ENCODE assay signal across 11 cellular contexts in the genomic region with DNA sequence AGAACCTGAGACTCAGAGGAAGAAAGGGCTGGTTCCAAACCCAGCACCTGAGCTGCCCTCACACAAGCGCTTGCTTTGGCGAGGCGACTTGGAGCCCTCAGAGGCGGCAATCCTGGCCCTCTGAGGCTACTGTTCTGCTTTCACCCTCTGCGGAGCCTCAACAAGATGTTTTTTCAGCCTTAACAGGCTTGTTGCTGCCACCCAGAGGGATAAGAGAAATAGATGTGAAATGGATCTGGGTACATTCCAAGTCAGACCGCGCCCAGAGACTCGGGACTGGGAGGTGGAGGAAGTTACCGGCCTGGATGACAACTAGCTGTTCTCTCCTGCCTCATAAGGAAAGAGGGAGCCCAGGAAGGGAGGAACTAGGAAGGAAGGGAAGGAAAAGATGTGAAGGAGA.
DNase-seq lines count a peak whose midpoint lies in the region; ATAC-seq and TF ChIP-seq lines count a peak whose summit lies in the region.
"Had no signal": no experiment of that assay in that cellular context is flagged by ENCODE, and none has a peak within 500 bp of the region (broad histone marks: within the 10 kb centered on the region; RNA-seq: fewer than 3 reads in every experiment).

No MANE protein-coding gene starts in this region.

- no peak for ATAC-seq in GM21723 (IDR thresholded peaks at IDR 0.05; ENCODE audit: unreplicated experiment)

- H3K4me1 Mint-ChIP-seq in Calu3 (ENCODE audit: low read depth, unreplicated experiment), result peaks cover 9% of the 10 kb centered on the region
- H3K4me1 Mint-ChIP-seq in progenitor cell of endocrine pancreas (ENCODE audit: low read depth), result peaks cover 5% of the 10 kb centered on the region
- H3K4me1 Mint-ChIP-seq in activated CD4-positive, alpha-beta memory T cell treated with anti-CD3 and anti-CD28 coated beads for 36 hours (ENCODE audit: low read depth), result no peaks in the 10 kb centered on the region
- H3K4me1 Mint-ChIP-seq: activated CD4-positive, alpha-beta memory T cell treated with anti-CD3 and anti-CD28 coated beads, Interleukin-2, amount 10 ng/mL, durations not matched to agents 7 days and 5 days had no signal

- H3K4me3 ChIP-seq in NT2/D1 (ENCODE audit: insufficient read length, low read depth) (no peak overlapping the region), fibroblast of the aortic adventitia (ENCODE audit: low read depth, low read length) (no peak overlapping the region)
- H3K4me3 ChIP-seq: vagina had no signal

- H3K27me3 ChIP-seq in NT2/D1 (ENCODE audit: insufficient read depth, insufficient read length), result no peaks in the 10 kb centered on the region
- H3K27me3 ChIP-seq: vagina had no signal

- H3K9me3 ChIP-seq in NT2/D1 (ENCODE audit: insufficient read depth, low read length), result no peaks in the 10 kb centered on the region; the same call in 1 of the 2 replicates
- H3K9me3 ChIP-seq: vagina had no signal

- H3K27ac Mint-ChIP-seq in Calu3 (ENCODE audit: unreplicated experiment) (no peak overlapping the region), progenitor cell of endocrine pancreas (peak overlapping the region; percentile 29)
- H3K27ac Mint-ChIP-seq in activated CD4-positive, alpha-beta memory T cell treated with anti-CD3 and anti-CD28 coated beads for 36 hours, result no peak overlapping the region
- H3K27ac Mint-ChIP-seq: activated CD4-positive, alpha-beta memory T cell treated with anti-CD3 and anti-CD28 coated beads, Interleukin-2, amount 10 ng/mL, durations not matched to agents 7 days and 5 days; IgD-negative memory B cell had no signal

- TF ChIP-seq CTCF in Calu3 (IDR thresholded peaks at IDR 0.05; ENCODE audit: unreplicated experiment) (no peak), fibroblast of the aortic adventitia (IDR thresholded peaks at IDR 0.05; ENCODE audit: insufficient read depth, low read length) (peak; percentile 37), progenitor cell of endocrine pancreas (IDR thresholded peaks at IDR 0.05; ENCODE audit: unreplicated experiment) (peak; percentile 11)

- H3K9ac ChIP-seq in NT2/D1 (ENCODE audit: insufficient read length, low read depth), result no peak overlapping the region

- CTCF ChIA-PET in Calu3 (lab: Charles Lee), result interaction anchor here (0.6 to 1.0 kb wide), 4 partner anchors 10 to 446 kb away, joined by 3 to 6 read pairs (median 4); no protein-coding TSS in a partner anchor
- CTCF ChIA-PET in activated CD4-positive, alpha-beta memory T cell treated with anti-CD3 and anti-CD28 coated beads for 36 hours (lab: Charles Lee), result no interaction called here

- H3K9me3 Mint-ChIP-seq in Calu3 (ENCODE audit: low read depth, unreplicated experiment) (no peaks in the 10 kb centered on the region), progenitor cell of endocrine pancreas (ENCODE audit: low read depth) (no peaks in the 10 kb centered on the region)
- no peaks in the 10 kb centered on the region for H3K9me3 Mint-ChIP-seq in activated CD4-positive, alpha-beta memory T cell treated with anti-CD3 and anti-CD28 coated beads for 36 hours
- H3K9me3 Mint-ChIP-seq: activated CD4-positive, alpha-beta memory T cell treated with anti-CD3 and anti-CD28 coated beads, Interleukin-2, amount 10 ng/mL, durations not matched to agents 7 days and 5 days; IgD-negative memory B cell had no signal

- no peaks in the 10 kb centered on the region for H3K36me3 Mint-ChIP-seq in Calu3 (ENCODE audit: insufficient read depth, unreplicated experiment)
- H3K36me3 Mint-ChIP-seq in progenitor cell of endocrine pancreas (ENCODE audit: insufficient read depth), result peaks cover 6% of the 10 kb centered on the region
- H3K36me3 Mint-ChIP-seq in activated CD4-positive, alpha-beta memory T cell treated with anti-CD3 and anti-CD28 coated beads for 36 hours, result no peaks in the 10 kb centered on the region
- H3K36me3 Mint-ChIP-seq: IgD-negative memory B cell had no signal

- BruUV-seq in Calu3 (replicated peaks; lab: Mats Ljungman, UMichigan), result no TSS peak

- no peak overlapping the region for H3K4me3 Mint-ChIP-seq in Calu3 (ENCODE audit: low read depth, unreplicated experiment)
- H3K4me3 Mint-ChIP-seq in progenitor cell of endocrine pancreas (ENCODE audit: low read depth), result no peak overlapping the region
- no peak overlapping the region for H3K4me3 Mint-ChIP-seq in activated CD4-positive, alpha-beta memory T cell treated with anti-CD3 and anti-CD28 coated beads for 36 hours
- H3K4me3 Mint-ChIP-seq: activated CD4-positive, alpha-beta memory T cell treated with anti-CD3 and anti-CD28 coated beads, Interleukin-2, amount 10 ng/mL, durations not matched to agents 7 days and 5 days; IgD-negative memory B cell had no signal

- H3K4me1 ChIP-seq in NT2/D1 (ENCODE audit: insufficient read depth, insufficient read length), result peaks cover 2% of the 10 kb centered on the region

- peaks cover 3% of the 10 kb centered on the region for H3K36me3 ChIP-seq in NT2/D1 (ENCODE audit: insufficient read depth, insufficient read length, low read length)
- H3K36me3 ChIP-seq: vagina had no signal

- POLR2A ChIA-PET in activated CD4-positive, alpha-beta memory T cell treated with anti-CD3 and anti-CD28 coated beads for 36 hours (lab: Charles Lee), result no interaction called here

- DNase-seq in Calu3 (peak; percentile 53), NT2/D1 (ENCODE audit: low read depth, low spot score) (peak; percentile 5), fibroblast of the aortic adventitia (ENCODE audit: low read depth) (peak; percentile 75), progenitor cell of endocrine pancreas (ENCODE audit: low spot score, unreplicated experiment) (no peak), DMS114 treated with DMSO at 0.1 percent for 48 hours (lab: John Stamatoyannopoulos, UW; ENCODE audit: unreplicated experiment) (no peak)
- no peak for DNase-seq in NK-92 treated with Interleukin-12 subunit alpha and Interleukin-12 subunit beta, amount 100 ng/mL, for 24 hours (lab: John Stamatoyannopoulos, UW)
- DNase-seq in activated CD4-positive, alpha-beta memory T cell treated with anti-CD3 and anti-CD28 coated beads for 36 hours, result no peak
- DNase-seq: activated CD4-positive, alpha-beta memory T cell treated with anti-CD3 and anti-CD28 coated beads, Interleukin-2, amount 10 ng/mL, durations not matched to agents 7 days and 5 days had no signal

- H3K27me3 Mint-ChIP-seq in Calu3 (ENCODE audit: unreplicated experiment) (no peaks in the 10 kb centered on the region), progenitor cell of endocrine pancreas (peaks cover 6% of the 10 kb centered on the region)
- peaks cover 4% of the 10 kb centered on the region for H3K27me3 Mint-ChIP-seq in activated CD4-positive, alpha-beta memory T cell treated with anti-CD3 and anti-CD28 coated beads for 36 hours
- H3K27me3 Mint-ChIP-seq: activated CD4-positive, alpha-beta memory T cell treated with anti-CD3 and anti-CD28 coated beads, Interleukin-2, amount 10 ng/mL, durations not matched to agents 7 days and 5 days had no signal

- intact Hi-C loops in Calu3 (cut with micrococcal nuclease; ENCODE audit: unreplicated experiment), result no loop called here
- intact Hi-C loops in activated CD4-positive, alpha-beta memory T cell treated with anti-CD3 and anti-CD28 coated beads for 36 hours (cut with micrococcal nuclease), result no loop called here

Comparison
In these comparisons a context has a peak if more than half of its experiments do, and no peak if none do; other contexts are left out.
1. DNase-seq: peak in Calu3 (single experiment), NT2/D1 (single experiment) and fibroblast of the aortic adventitia (single experiment); none in progenitor cell of endocrine pancreas (single experiment), NK-92 treated with Interleukin-12 subunit alpha and Interleukin-12 subunit beta, amount 100 ng/mL, for 24 hours (single experiment), DMS114 treated with DMSO at 0.1 percent for 48 hours (single experiment) and activated CD4-positive, alpha-beta memory T cell treated with anti-CD3 and anti-CD28 coated beads for 36 hours (single experiment).